8 cellular contexts compared by ENCODE assay signal in the genomic region with DNA sequence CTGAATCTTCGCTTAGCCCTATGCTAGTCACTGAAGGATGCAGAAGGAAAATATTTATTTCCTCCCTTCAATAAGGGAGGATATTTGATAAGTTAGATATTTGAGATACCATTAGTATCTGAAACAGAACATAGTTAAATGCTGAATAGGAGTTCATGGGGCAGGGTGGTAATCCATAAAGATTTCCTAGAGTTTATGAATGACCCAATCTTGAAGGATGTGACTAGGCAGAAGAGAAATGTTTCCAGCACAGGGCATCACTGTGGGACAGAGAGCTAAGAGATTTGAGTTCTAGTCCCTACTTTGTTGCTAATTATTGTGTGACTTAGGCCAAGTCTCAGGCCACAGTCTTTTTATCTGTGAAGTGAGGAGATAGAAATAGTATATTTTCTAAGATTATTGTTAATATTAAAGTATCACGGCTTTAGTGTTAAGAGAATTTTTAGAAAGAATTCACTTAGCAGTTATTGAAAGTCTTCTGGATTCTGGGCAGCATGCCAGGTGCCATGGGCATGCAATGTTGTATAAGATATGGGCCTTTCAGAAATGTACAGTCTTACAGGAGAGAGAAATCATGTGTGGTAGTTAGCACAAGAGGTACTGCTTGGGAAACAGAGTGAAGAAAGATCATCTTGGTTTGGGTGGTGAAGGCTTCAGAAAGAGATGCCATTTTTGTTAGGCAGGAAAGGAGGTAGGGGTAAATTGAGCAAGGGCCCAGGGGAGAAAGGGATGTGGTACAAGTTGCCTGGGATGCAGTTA. TPM values are rescaled to one million over a fixed set of nuclear protein-coding genes. Genes with fewer than 3 reads are reported as not detected.
A peak's percentile ranks its signal among the peaks of the same experiment; 100 is the strongest.
DNase-seq lines count a peak whose midpoint lies in the region; ATAC-seq and TF ChIP-seq lines count a peak whose summit lies in the region.
"Had no signal": no experiment of that assay in that cellular context is flagged by ENCODE, and none has a peak within 500 bp of the region (broad histone marks: within the 10 kb centered on the region; RNA-seq: fewer than 3 reads in every experiment).

No MANE protein-coding gene starts in this region.

- H3K4me2 ChIP-seq in Loucy (ENCODE audit: low read depth, low read length, poor library complexity, severe bottlenecking): peak overlapping the region; percentile 63

- H3K9me3 ChIP-seq in Loucy (ENCODE audit: insufficient read depth, low read depth, low read length): no peaks in the 10 kb centered on the region
- no peaks in the 10 kb centered on the region for H3K9me3 ChIP-seq in iPS-20b (ENCODE audit: insufficient read depth, low read depth, low read length)
- H3K9me3 ChIP-seq in thoracic aorta: no peaks in the 10 kb centered on the region

- no peak overlapping the region for H2AFZ ChIP-seq in Loucy (ENCODE audit: low read length)

- H3K4me3 ChIP-seq in Loucy (ENCODE audit: low read length, poor library complexity, severe bottlenecking): no peak overlapping the region
- no peak overlapping the region for H3K4me3 ChIP-seq in iPS-20b (ENCODE audit: low read length)
- no peak overlapping the region for H3K4me3 ChIP-seq in thoracic aorta

- ATAC-seq in thoracic aorta (ENCODE audit: insufficient number of reproducible peaks, low FRiP score, low read depth): no peak
- ATAC-seq: left colon had no signal

- H4K20me1 ChIP-seq in Loucy (ENCODE audit: insufficient read depth, low read length, poor library complexity, severe bottlenecking): no peaks in the 10 kb centered on the region

- H3K27me3 ChIP-seq in Loucy (ENCODE audit: insufficient read depth, low read length, poor library complexity, severe bottlenecking) (no peaks in the 10 kb centered on the region), iPS-20b (ENCODE audit: insufficient read depth, low read length) (no peaks in the 10 kb centered on the region), thoracic aorta (replicated peaks; ENCODE audit: insufficient read depth) (no peaks in the 10 kb centered on the region)

- H3K4me1 ChIP-seq in Loucy (ENCODE audit: insufficient read depth, low read length, poor library complexity, severe bottlenecking) (peaks cover 38% of the 10 kb centered on the region), iPS-20b (ENCODE audit: insufficient read depth, low read length) (peaks cover 32% of the 10 kb centered on the region), thoracic aorta (ENCODE audit: control insufficient read depth in 1 of 2, low read depth in 2 of 2) (peaks cover 29 to 55% of the 10 kb centered on the region in 2 donors)

- DNase-seq in thoracic aorta (ENCODE audit: low spot score) (no peak), NCI-H1694 treated with DMSO at 0.1 percent for 48 hours (lab: John Stamatoyannopoulos, UW) (no peak), globus pallidus (ENCODE audit: low spot score) (no peak), NCI-H146 treated with DMSO at 0.1 percent for 48 hours (lab: John Stamatoyannopoulos, UW; ENCODE audit: unreplicated experiment) (no peak)

- no peaks in the 10 kb centered on the region for H3K9me2 ChIP-seq in Loucy (replicated peaks; ENCODE audit: low read depth, low read length)

- H3K27ac ChIP-seq in angular gyrus (ENCODE audit: low read depth, low read length) (peak overlapping the region; percentile 96), iPS-20b (ENCODE audit: low read length) (peak overlapping the region; percentile 11), thoracic aorta (peak overlapping the region; percentile 66)

- TF ChIP-seq CTCF in Loucy (conservative IDR thresholded peaks at IDR 0.05; ENCODE audit: low read length) (no peak), thoracic aorta (IDR thresholded peaks at IDR 0.05) (no peak)

- H3K9ac ChIP-seq in Loucy (ENCODE audit: low read depth, low read length, poor library complexity, severe bottlenecking): no peak overlapping the region
- H3K9ac ChIP-seq in iPS-20b (ENCODE audit: low read depth, low read length): no peak overlapping the region

- peaks cover 31% of the 10 kb centered on the region; the same call in 1 of the 2 replicates for H3K79me2 ChIP-seq in Loucy (ENCODE audit: insufficient read depth, low read length)

- H3F3A ChIP-seq in Loucy (ENCODE audit: low read depth): no peaks in the 10 kb centered on the region

- H3K36me3 ChIP-seq in Loucy (ENCODE audit: insufficient read depth, low read length) (no peaks in the 10 kb centered on the region), iPS-20b (ENCODE audit: insufficient read depth, low read depth, low read length) (no peaks in the 10 kb centered on the region), thoracic aorta (no peaks in the 10 kb centered on the region)

RNA-seq across cellular contexts. Expression of gene SWAP70, which starts 24.0 kb away (rescaled TPM):
- 10 to 100 TPM; 33.4 to 64.6 TPM for total RNA-seq in thoracic aorta

Comparison
In these comparisons a context has a peak if more than half of its experiments do, and no peak if none do; other contexts are left out.
1. H3K27ac ChIP-seq: peak in every context shown above with its lines; median percentile 96 in angular gyrus; 66 in thoracic aorta; 11 in iPS-20b.